In genomic region chr16:86051376-86052114, GRCh38 we compare ENCODE assay signal across 20 cellular contexts.
"Had no signal": no experiment of that assay in that cellular context is flagged by ENCODE, and none has a peak within 500 bp of the region (broad histone marks: within the 10 kb centered on the region; RNA-seq: fewer than 3 reads in every experiment).

No MANE protein-coding gene starts in this region.

- H3K9me3 ChIP-seq: adrenal gland, pancreas had no signal

- DNase-seq: activated B cell treated with CpG ODN at 0.5 μM for 24 hours; activated CD4-positive, alpha-beta T cell treated with anti-CD3 and anti-CD28 coated beads for 48 hours; activated CD8-positive, alpha-beta T cell treated with anti-CD3 and anti-CD28 coated beads for 36 hours; activated effector memory CD4-positive, alpha-beta T cell treated with Interleukin-2 at 50 U/mL for 16 hours; activated T-cell treated with anti-CD3 and anti-CD28 coated beads, Interleukin-2, amount 50 U/mL, for 4 hours; midbrain; naive B cell; stimulated activated CD4-positive, alpha-beta T cell treated with anti-CD3 and anti-CD28 coated beads, Interleukin-4, amount 100 ng/mL, for 24 hours; stimulated activated naive CD4-positive, alpha-beta T cell treated with Interleukin-2 at 50 U/mL for 16 hours; substantia nigra; SW 1271; trophoblast cell had no signal

- H3K36me3 ChIP-seq: adrenal gland, pancreas had no signal

- ATAC-seq: activated CD8-positive, alpha-beta T cell treated with anti-CD3 and anti-CD28 coated beads for 36 hours; activated T-cell treated with anti-CD3 and anti-CD28 coated beads, Interleukin-2, amount 50 U/mL, for 4 hours; esophagus mucosa; pancreas had no signal

- H3K4me1 ChIP-seq: adrenal gland, pancreas had no signal

- FAIRE-seq: colon, endometrium, pancreas, TTC549 had no signal

- H3K4me3 ChIP-seq: adrenal gland, lung, pancreas, skin epidermis had no signal

- H3K27ac ChIP-seq: adrenal gland, pancreas, skin epidermis had no signal
